27 cellular contexts compared by ENCODE assay signal in genomic region chr12:113622410-113622809, GRCh38.
A peak's percentile ranks its signal among the peaks of the same experiment; 100 is the strongest.
DNase-seq lines count a peak whose midpoint lies in the region; ATAC-seq, FAIRE-seq and TF ChIP-seq lines count a peak whose summit lies in the region.
"Had no signal": no experiment of that assay in that cellular context is flagged by ENCODE, and none has a peak within 500 bp of the region (broad histone marks: within the 10 kb centered on the region; RNA-seq: fewer than 3 reads in every experiment).

No MANE protein-coding gene starts in this region.

- peaks cover 27% of the 10 kb centered on the region for H3K9me3 Mint-ChIP-seq in WTC11
- H3K9me3 Mint-ChIP-seq in neural progenitor cell: peaks cover 14% of the 10 kb centered on the region
- peaks cover 8% of the 10 kb centered on the region for H3K9me3 Mint-ChIP-seq in osteocyte (ENCODE audit: unreplicated experiment)

- POLR2A ChIA-PET in WTC11 (lab: Charles Lee): no interaction called here
- POLR2A ChIA-PET in K562 (lab: Yijun Ruan, JAX): no interaction called here

- FAIRE-seq in K562 (lab: Jason Lieb, UNC): no peak
- FAIRE-seq: A549, G401.6, GM12892, GM18507 had no signal

- H3K4me1 ChIP-seq in K562 (replicated peaks in 1 of 2; ENCODE audit: control insufficient read depth in 2 of 2, insufficient read depth in 2 of 2, low read length in 2 of 2): no peaks in the 10 kb centered on the region
- H3K4me1 ChIP-seq in neural progenitor cell: peaks cover 25% of the 10 kb centered on the region
- H3K4me1 ChIP-seq: A549, BE2C, BLaER1 had no signal

- 0 out of 4 replicates have a peak overlapping the region, but pooled peaks of 1 of the 2 experiments have one; percentile 17 for H3K9ac ChIP-seq in K562 (ENCODE audit: insufficient read depth in 1 of 2, low read depth in 2 of 2, low read length in 2 of 2)
- no peak overlapping the region for H3K9ac ChIP-seq in neural progenitor cell
- H3K9ac ChIP-seq: BLaER1 had no signal

- H3K79me2 ChIP-seq in K562 (ENCODE audit: control insufficient read depth, insufficient read depth, low read length) (no peaks in the 10 kb centered on the region), neural progenitor cell (ENCODE audit: low read depth) (no peaks in the 10 kb centered on the region)

- H3K27me3 ChIP-seq in K562 (ENCODE audit: control insufficient read depth in 2 of 2, insufficient read depth in 2 of 2, low read length in 2 of 2): peaks cover 0 to 13% of the 10 kb centered on the region in 2 experiments; a peak in 3 of 5 replicates
- no peaks in the 10 kb centered on the region for H3K27me3 ChIP-seq in neural progenitor cell
- H3K27me3 ChIP-seq: BE2C had no signal

- H3K27ac ChIP-seq in K562 (ENCODE audit: extremely low read depth, low read depth, low read length) (no peak overlapping the region), neural progenitor cell (no peak overlapping the region)
- H3K27ac ChIP-seq: 22Rv1, A549, BLaER1 had no signal

- no peak for TF ChIP-seq RAD21 in K562 (CRISPR knock-in tag; conservative IDR thresholded peaks at IDR 0.05 in 1 of 2, IDR thresholded peaks at IDR 0.05 in 1 of 2)

- H3K36me3 Mint-ChIP-seq in WTC11 (peaks cover 16% of the 10 kb centered on the region), neural progenitor cell (no peaks in the 10 kb centered on the region), osteocyte (ENCODE audit: unreplicated experiment) (no peaks in the 10 kb centered on the region)
- H3K36me3 Mint-ChIP-seq: CD14-positive monocyte; CD4-positive, alpha-beta memory T cell; CD4-positive, CD25-positive, alpha-beta regulatory T cell; CD8-positive, alpha-beta memory T cell had no signal

- H4K20me1 ChIP-seq in K562 (replicated peaks; ENCODE audit: control insufficient read depth, insufficient read depth, low read length) (no peaks in the 10 kb centered on the region), neural progenitor cell (ENCODE audit: low read depth) (no peaks in the 10 kb centered on the region)
- H4K20me1 ChIP-seq: BLaER1 had no signal

- in situ Hi-C loops in K562 (cut with MboI): no loop called here

- TF ChIP-seq POLR2A in K562 (conservative IDR thresholded peaks at IDR 0.05): no peak

- no TSS peak for BruUV-seq in K562 (replicated peaks; lab: Mats Ljungman, UMichigan)

- H3K36me3 ChIP-seq in K562 (ENCODE audit: control insufficient read depth, insufficient read depth, low read length): no peaks in the 10 kb centered on the region
- no peaks in the 10 kb centered on the region for H3K36me3 ChIP-seq in neural progenitor cell
- H3K36me3 ChIP-seq: BE2C, BLaER1 had no signal

- no peak overlapping the region for H3K4me3 Mint-ChIP-seq in WTC11
- H3K4me3 Mint-ChIP-seq in neural progenitor cell: no peak overlapping the region
- no peak overlapping the region for H3K4me3 Mint-ChIP-seq in osteocyte (ENCODE audit: unreplicated experiment)
- H3K4me3 Mint-ChIP-seq: CD14-positive monocyte; CD4-positive, alpha-beta memory T cell; CD8-positive, alpha-beta memory T cell had no signal

- H3K4me2 ChIP-seq in K562 (ENCODE audit: insufficient read depth, low read length) (no peak overlapping the region), neural progenitor cell (no peak overlapping the region)
- H3K4me2 ChIP-seq: A549, BLaER1 had no signal

- H3K27ac Mint-ChIP-seq in WTC11 (no peak overlapping the region), neural progenitor cell (peak overlapping the region; percentile 20), osteocyte (ENCODE audit: unreplicated experiment) (no peak overlapping the region)
- H3K27ac Mint-ChIP-seq: CD14-positive monocyte; CD4-positive, alpha-beta memory T cell; CD4-positive, CD25-positive, alpha-beta regulatory T cell; CD8-positive, alpha-beta memory T cell had no signal

- no peaks in the 10 kb centered on the region; the same call in 1 of the 2 replicates for H3K9me3 ChIP-seq in K562 (replicated peaks; ENCODE audit: control insufficient read depth, insufficient read depth, low read depth, low read length)
- peaks cover 11% of the 10 kb centered on the region for H3K9me3 ChIP-seq in neural progenitor cell (ENCODE audit: low read depth)
- H3K9me3 ChIP-seq: BE2C had no signal

- peak; percentile 61 for DNase-seq in Daoy (ENCODE audit: low read depth)
- DNase-seq in WTC11 (ENCODE audit: low spot score): no peak
- DNase-seq in K562 (ENCODE audit: extremely low read depth in 1 of 4, low spot score in 3 of 4): peak in 3 of 4 experiments; percentile 32 to 41 (median 35)
- no peak for DNase-seq in neural progenitor cell (ENCODE audit: low spot score)
- DNase-seq in AG08396 (ENCODE audit: low spot score): no peak
- DNase-seq in stimulated activated CD4-positive, alpha-beta T cell treated with anti-CD3 and anti-CD28 coated beads, Interleukin-1b, Interleukin-23, amount 100 ng/mL, for 48 hours: no peak
- no peak for DNase-seq in KG1 (lab: John Stamatoyannopoulos, UW)
- DNase-seq in osteocyte (ENCODE audit: extremely low spot score, unreplicated experiment): no peak
- DNase-seq: BE2C; C1 segment of cervical spinal cord; CD4-positive, alpha-beta memory T cell; CD4-positive, CD25-positive, alpha-beta regulatory T cell; CD8-positive, alpha-beta memory T cell; COR-L47; DMS 273 treated with DMSO at 0.1 percent for 48 hours; DMS153; DMS53; DMS79; DND-41; GF-D8 had no signal

- intact Hi-C loops in K562 (cut with micrococcal nuclease): no loop called here

- CTCF ChIA-PET in WTC11 (lab: Charles Lee): interaction anchor here (1.2 kb wide), 1 partner anchor 18 kb away, joined by 3 read pairs; no protein-coding TSS in a partner anchor
- CTCF ChIA-PET in K562 (lab: Yijun Ruan, JAX; ENCODE audit: low intra/inter-chr PET ratio): no interaction called here

- TF ChIP-seq CTCF in WTC11 (IDR thresholded peaks at IDR 0.05) (no peak), K562 (IDR thresholded peaks at IDR 0.05 in 2 of 3, conservative IDR thresholded peaks at IDR 0.05 in 1 of 3; ENCODE audit: insufficient read depth in 2 of 3, low read depth in 1 of 3, low read length in 3 of 3) (peak in 2 of 3 experiments; percentile 8 to 15; a peak in 1 of 6 replicates), neural progenitor cell (IDR thresholded peaks at IDR 0.05) (no peak), osteocyte (IDR thresholded peaks at IDR 0.05) (no peak)

- H3K9me1 ChIP-seq in K562 (ENCODE audit: control insufficient read depth, insufficient read depth, low read length): no peaks in the 10 kb centered on the region

- H3K27me3 Mint-ChIP-seq in WTC11 (ENCODE audit: low read depth): no peaks in the 10 kb centered on the region; the same call in 1 of the 2 replicates
- H3K27me3 Mint-ChIP-seq in neural progenitor cell (ENCODE audit: insufficient read depth, low read depth): peaks cover 13% of the 10 kb centered on the region
- no peaks in the 10 kb centered on the region for H3K27me3 Mint-ChIP-seq in osteocyte (ENCODE audit: unreplicated experiment)

- H3K4me1 Mint-ChIP-seq in WTC11 (peaks cover 14% of the 10 kb centered on the region; the same call in 1 of the 2 replicates), neural progenitor cell (peaks cover 27% of the 10 kb centered on the region), osteocyte (ENCODE audit: unreplicated experiment) (no peaks in the 10 kb centered on the region)
- H3K4me1 Mint-ChIP-seq: CD14-positive monocyte; CD4-positive, alpha-beta memory T cell; CD4-positive, CD25-positive, alpha-beta regulatory T cell; CD8-positive, alpha-beta memory T cell had no signal

- ATAC-seq in WTC11: peak; percentile 39
- peak; percentile 53; the same call in 2 of the 3 replicates for ATAC-seq in K562
- ATAC-seq: A549 had no signal

- peaks cover 9% of the 10 kb centered on the region for H3F3A ChIP-seq in neural progenitor cell (ENCODE audit: low read depth)

- TF ChIP-seq EP300 in K562 (IDR thresholded peaks at IDR 0.05; ENCODE audit: low read length): no peak

- H2AFZ ChIP-seq in K562 (ENCODE audit: low read depth, low read length) (0 out of 2 replicates have a peak overlapping the region, but pooled peaks have one; percentile 48), neural progenitor cell (replicated peaks) (peak overlapping the region; percentile 84)

- H3K4me3 ChIP-seq in K562 (no peak overlapping the region), neural progenitor cell (no peak overlapping the region)
- H3K4me3 ChIP-seq: A549, BLaER1 had no signal

- WGBS in K562 (ENCODE audit: insufficient coverage, low coverage, missing lambda C conversion rate): 16% methylated on average over 10 of the region's 10 CpGs

TF ChIP-seq in WTC11, 78 proteins besides CTCF, POLR2A, EP300 and RAD21 (continues in another document):
- TF ChIP-seq, protein P1, sequence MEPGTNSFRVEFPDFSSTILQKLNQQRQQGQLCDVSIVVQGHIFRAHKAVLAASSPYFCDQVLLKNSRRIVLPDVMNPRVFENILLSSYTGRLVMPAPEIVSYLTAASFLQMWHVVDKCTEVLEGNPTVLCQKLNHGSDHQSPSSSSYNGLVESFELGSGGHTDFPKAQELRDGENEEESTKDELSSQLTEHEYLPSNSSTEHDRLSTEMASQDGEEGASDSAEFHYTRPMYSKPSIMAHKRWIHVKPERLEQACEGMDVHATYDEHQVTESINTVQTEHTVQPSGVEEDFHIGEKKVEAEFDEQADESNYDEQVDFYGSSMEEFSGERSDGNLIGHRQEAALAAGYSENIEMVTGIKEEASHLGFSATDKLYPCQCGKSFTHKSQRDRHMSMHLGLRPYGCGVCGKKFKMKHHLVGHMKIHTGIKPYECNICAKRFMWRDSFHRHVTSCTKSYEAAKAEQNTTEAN (CRISPR knock-in tag; IDR thresholded peaks at IDR 0.05): no peak
- TF ChIP-seq ZNF121 (CRISPR knock-in tag; IDR thresholded peaks at IDR 0.05): no peak

TF ChIP-seq in K562, 482 proteins besides CTCF, POLR2A, EP300 and RAD21:
- TF ChIP-seq E2F3 (CRISPR knock-in tag; IDR thresholded peaks at IDR 0.05) (no peak), ZBTB7A (IDR thresholded peaks at IDR 0.05; ENCODE audit: borderline replicate concordance, control insufficient read depth, low read depth, low read length) (0 out of 2 replicates have a peak, but pooled peaks have one; percentile 5)

Comparison
In these comparisons a context has a peak if more than half of its experiments do, and no peak if none do; other contexts are left out.
1. DNase-seq: peak in Daoy (single experiment) and K562 (3 of 4); none in WTC11 (single experiment), neural progenitor cell (single experiment), AG08396 (single experiment), stimulated activated CD4-positive, alpha-beta T cell treated with anti-CD3 and anti-CD28 coated beads, Interleukin-1b, Interleukin-23, amount 100 ng/mL, for 48 hours (single experiment), KG1 (single experiment) and osteocyte (single experiment).
2. CTCF ChIP-seq: peak in K562 (2 of 3); none in WTC11 (single experiment), neural progenitor cell (single experiment) and osteocyte (single experiment).